Comparison of ENCODE assay signal across 15 cellular contexts in the genomic region with DNA sequence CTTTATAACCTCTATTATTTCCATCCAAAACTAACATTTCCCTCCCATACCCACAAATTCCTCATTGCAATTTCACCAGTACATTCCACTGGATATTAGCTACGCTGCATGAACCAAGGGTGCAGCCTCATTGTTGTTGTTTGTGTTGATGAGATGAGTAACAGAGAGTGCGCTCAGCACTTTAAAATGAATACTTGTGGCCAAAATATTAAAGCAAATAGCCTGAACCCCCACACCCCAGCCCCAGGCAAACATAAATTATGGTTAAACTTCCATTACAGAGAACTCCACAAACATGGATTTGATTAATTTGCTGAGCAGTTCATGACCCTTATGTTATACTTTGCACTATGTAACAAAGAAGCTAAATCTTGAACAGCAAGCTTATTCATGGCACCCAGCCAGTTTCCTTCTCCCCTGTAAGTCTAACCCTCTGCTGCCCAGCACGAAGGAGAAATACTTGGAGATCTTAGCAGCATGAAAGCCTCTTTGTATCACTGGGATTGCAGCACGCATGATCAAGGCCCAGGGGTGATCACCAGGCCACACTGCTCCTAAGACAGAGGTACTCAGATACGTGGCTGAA.
DNase-seq lines count a peak whose midpoint lies in the region; ATAC-seq, FAIRE-seq and TF ChIP-seq lines count a peak whose summit lies in the region.
"Had no signal": no experiment of that assay in that cellular context is flagged by ENCODE, and none has a peak within 500 bp of the region (broad histone marks: within the 10 kb centered on the region; RNA-seq: fewer than 3 reads in every experiment).

No MANE protein-coding gene starts in this region.

- no peaks in the 10 kb centered on the region for H3K9me3 ChIP-seq in breast epithelium
- H3K9me3 ChIP-seq in astrocyte (ENCODE audit: insufficient read depth, low read depth, low read length): no peaks in the 10 kb centered on the region
- no peaks in the 10 kb centered on the region for H3K9me3 ChIP-seq in colonic mucosa

- H3K27ac Mint-ChIP-seq in MCF 10A (ENCODE audit: low read depth, unreplicated experiment) (peak overlapping the region; percentile 86), astrocyte (ENCODE audit: unreplicated experiment) (no peak overlapping the region)

- no peaks in the 10 kb centered on the region for H4K20me1 ChIP-seq in astrocyte (ENCODE audit: insufficient read depth, low read length)

- no peak overlapping the region for H3K27ac ChIP-seq in breast epithelium
- peak overlapping the region; percentile 65 for H3K27ac ChIP-seq in astrocyte (ENCODE audit: low read depth, low read length)
- no peak overlapping the region for H3K27ac ChIP-seq in foreskin keratinocyte
- H3K27ac ChIP-seq in colonic mucosa: no peak overlapping the region

- H3K36me3 Mint-ChIP-seq in MCF 10A (ENCODE audit: insufficient read depth, unreplicated experiment) (no peaks in the 10 kb centered on the region), astrocyte (ENCODE audit: low read depth, unreplicated experiment) (no peaks in the 10 kb centered on the region)

- intact Hi-C loops in MCF 10A (cut with micrococcal nuclease) (loop anchor here (2.0 kb wide), 1 partner anchor 27 kb away; no protein-coding TSS in a partner anchor), breast epithelium (cut with DNase I; ENCODE audit: low total_unique reads) (no loop called here), colonic mucosa (cut with DNase I) (no loop called here)

- CTCF ChIA-PET in MCF 10A (lab: Yijun Ruan, JAX): interaction anchor here (0.8 to 2.1 kb wide), 7 partner anchors 11 to 41 kb away, joined by 3 to 12 read pairs (median 4); no protein-coding TSS in a partner anchor

- TF ChIP-seq POLR2A in breast epithelium (IDR thresholded peaks at IDR 0.05): no peak

- DNase-seq in MCF 10A (ENCODE audit: unreplicated experiment): peak; percentile 46
- DNase-seq in breast epithelium (ENCODE audit: low spot score in 2 of 2): no peak
- peak; percentile 79 for DNase-seq in astrocyte (ENCODE audit: low read depth)
- peak; percentile 23 to 72 for DNase-seq in foreskin keratinocyte
- no peak for DNase-seq in colonic mucosa
- DNase-seq in putamen (ENCODE audit: low spot score): no peak
- DNase-seq: activated naive CD4-positive, alpha-beta T cell; NCI-H1436 treated with DMSO at 0.1 percent for 48 hours; NCI-H526 treated with DMSO at 0.1 percent for 48 hours; stimulated activated CD8-positive, alpha-beta memory T cell treated with anti-CD3 and anti-CD28 coated beads, Interleukin-4, amount 100 ng/mL, for 48 hours; trophoblast cell had no signal

- H3K36me3 ChIP-seq in breast epithelium (no peaks in the 10 kb centered on the region), astrocyte (ENCODE audit: insufficient read depth, low read length) (no peaks in the 10 kb centered on the region), colonic mucosa (no peaks in the 10 kb centered on the region)

- H3K4me2 ChIP-seq in astrocyte (ENCODE audit: low read length): peak overlapping the region; percentile 58

- H3K27me3 ChIP-seq in breast epithelium (no peaks in the 10 kb centered on the region), astrocyte (ENCODE audit: insufficient read depth, low read length) (no peaks in the 10 kb centered on the region), foreskin keratinocyte (no peaks in the 10 kb centered on the region), colonic mucosa (no peaks in the 10 kb centered on the region)

- no peaks in the 10 kb centered on the region for H3K27me3 Mint-ChIP-seq in MCF 10A (ENCODE audit: insufficient read depth, unreplicated experiment)
- H3K27me3 Mint-ChIP-seq in astrocyte (ENCODE audit: low read depth, unreplicated experiment): no peaks in the 10 kb centered on the region
- H3K27me3 Mint-ChIP-seq: IgD-negative memory B cell had no signal

- peak; percentile 67 for FAIRE-seq in astrocyte (lab: Jason Lieb, UNC)

- H3K4me1 Mint-ChIP-seq in MCF 10A (ENCODE audit: insufficient read depth, unreplicated experiment): peaks cover 19% of the 10 kb centered on the region
- peaks cover 5% of the 10 kb centered on the region for H3K4me1 Mint-ChIP-seq in astrocyte (ENCODE audit: low read depth, unreplicated experiment)
- H3K4me1 Mint-ChIP-seq: IgD-negative memory B cell had no signal

- no peak overlapping the region for H3K4me3 ChIP-seq in breast epithelium
- no peak overlapping the region for H3K4me3 ChIP-seq in astrocyte (ENCODE audit: insufficient read depth, low read depth, low read length)
- no peak overlapping the region for H3K4me3 ChIP-seq in colonic mucosa

- TF ChIP-seq CTCF in MCF 10A (IDR thresholded peaks at IDR 0.05; ENCODE audit: unreplicated experiment) (no peak), breast epithelium (IDR thresholded peaks at IDR 0.05) (no peak), astrocyte (IDR thresholded peaks at IDR 0.05; ENCODE audit: insufficient read depth, low read depth, low read length) (no peak), foreskin keratinocyte (conservative IDR thresholded peaks at IDR 0.05) (no peak), colonic mucosa (IDR thresholded peaks at IDR 0.05) (no peak)

- H3K9ac ChIP-seq in astrocyte (ENCODE audit: low read length) (peak overlapping the region; percentile 6), colonic mucosa (ENCODE audit: low read depth in 2 of 2, low read length in 2 of 2) (no peak overlapping the region)

- POLR2A ChIA-PET in MCF 10A (lab: Yijun Ruan, JAX): interaction anchor here (0.6 to 3.5 kb wide), 21 partner anchors 8 to 274 kb away, joined by 3 to 54 read pairs (median 4); partner anchors contain the start of gene KANK1

- H3K4me3 Mint-ChIP-seq in MCF 10A (ENCODE audit: unreplicated experiment) (peak overlapping the region; percentile 2), astrocyte (ENCODE audit: unreplicated experiment) (no peak overlapping the region)
- H3K4me3 Mint-ChIP-seq: IgD-negative memory B cell had no signal

- H3K79me2 ChIP-seq in astrocyte (ENCODE audit: insufficient read depth, low read length): no peaks in the 10 kb centered on the region

- H3K4me1 ChIP-seq in breast epithelium: no peaks in the 10 kb centered on the region
- peaks cover 14% of the 10 kb centered on the region for H3K4me1 ChIP-seq in astrocyte (ENCODE audit: insufficient read depth, low read length)
- H3K4me1 ChIP-seq in foreskin keratinocyte: no peaks in the 10 kb centered on the region
- H3K4me1 ChIP-seq in colonic mucosa: no peaks in the 10 kb centered on the region

- ATAC-seq in foreskin keratinocyte (peak; percentile 50), HG02623 (IDR thresholded peaks at IDR 0.05; ENCODE audit: unreplicated experiment) (no peak), HG02642 (IDR thresholded peaks at IDR 0.05; ENCODE audit: poor library complexity, unreplicated experiment) (no peak)
- ATAC-seq: Right ventricle myocardium inferior had no signal

- no TSS peak for BruUV-seq in MCF 10A (replicated peaks; lab: Mats Ljungman, UMichigan)

- no peak overlapping the region for H2AFZ ChIP-seq in astrocyte (ENCODE audit: low read depth, low read length)

- H3K9me3 Mint-ChIP-seq in MCF 10A (ENCODE audit: unreplicated experiment) (no peaks in the 10 kb centered on the region), astrocyte (ENCODE audit: unreplicated experiment) (no peaks in the 10 kb centered on the region)
- H3K9me3 Mint-ChIP-seq: IgD-negative memory B cell had no signal

Comparison
In these comparisons a context has a peak if more than half of its experiments do, and no peak if none do; other contexts are left out.
1. DNase-seq: peak in MCF 10A (single experiment), astrocyte (single experiment) and foreskin keratinocyte (2 of 2); none in breast epithelium (0 of 2), colonic mucosa (single experiment) and putamen (single experiment).